Comparison of ENCODE assay signal across 10 cellular contexts in genomic region chr18:11751305-11752115, GRCh38.
DNase-seq lines count a peak whose midpoint lies in the region; ATAC-seq, FAIRE-seq and TF ChIP-seq lines count a peak whose summit lies in the region.
"Had no signal": no experiment of that assay in that cellular context is flagged by ENCODE, and none has a peak within 500 bp of the region (broad histone marks: within the 10 kb centered on the region; RNA-seq: fewer than 3 reads in every experiment).

No MANE protein-coding gene starts in this region.

- H3K4me2 ChIP-seq in neural cell (ENCODE audit: low read length): no peak overlapping the region
- H3K4me2 ChIP-seq: BLaER1, KMS-11 had no signal

- H3K9me2 ChIP-seq in neural cell (ENCODE audit: insufficient read depth, low read length): no peaks in the 10 kb centered on the region

- intact Hi-C loops in transverse colon (cut with DNase I; ENCODE audit: low total_unique reads): no loop called here

- no peaks in the 10 kb centered on the region for H3K36me3 Mint-ChIP-seq in activated T-cell treated with anti-CD3 and anti-CD28 coated beads, Interleukin-2, amount 50 U/mL, for 72 hours (ENCODE audit: insufficient read depth in 2 of 2)
- peaks cover 8% of the 10 kb centered on the region for H3K36me3 Mint-ChIP-seq in glutamatergic neuron (ENCODE audit: unreplicated experiment)

- no peak overlapping the region for H2AFZ ChIP-seq in neural cell (ENCODE audit: low read depth, low read length)

- TF ChIP-seq EP300 in neural cell (conservative IDR thresholded peaks at IDR 0.05; ENCODE audit: poor library complexity, severe bottlenecking) (no peak), transverse colon (IDR thresholded peaks at IDR 0.05; ENCODE audit: low read depth) (no peak)

- H3K9me3 Mint-ChIP-seq in activated T-cell treated with anti-CD3 and anti-CD28 coated beads, Interleukin-2, amount 50 U/mL, for 72 hours: no peaks in the 10 kb centered on the region
- H3K9me3 Mint-ChIP-seq in glutamatergic neuron (ENCODE audit: unreplicated experiment): peaks cover 11% of the 10 kb centered on the region

- 24 to 29% methylated on average over 5 to 51 of the region's 84 CpGs for WGBS in transverse colon (ENCODE audit: low coverage in 1 of 2), 2 donors

- H3K4me1 Mint-ChIP-seq in activated T-cell treated with anti-CD3 and anti-CD28 coated beads, Interleukin-2, amount 50 U/mL, for 72 hours (ENCODE audit: low read depth): peaks cover 11% of the 10 kb centered on the region
- H3K4me1 Mint-ChIP-seq in glutamatergic neuron (ENCODE audit: low read depth, unreplicated experiment): peaks cover 1% of the 10 kb centered on the region

- TF ChIP-seq RAD21 in neural cell (conservative IDR thresholded peaks at IDR 0.05): no peak

- H3K79me2 ChIP-seq in neural cell (replicated peaks; ENCODE audit: insufficient read depth, low read length): no peaks in the 10 kb centered on the region

- H3K27me3 Mint-ChIP-seq in activated T-cell treated with anti-CD3 and anti-CD28 coated beads, Interleukin-2, amount 50 U/mL, for 72 hours (ENCODE audit: low read depth): peaks cover 69% of the 10 kb centered on the region
- H3K27me3 Mint-ChIP-seq in glutamatergic neuron (ENCODE audit: unreplicated experiment): peaks cover 16% of the 10 kb centered on the region

- no peaks in the 10 kb centered on the region for H3F3A ChIP-seq in neural cell (ENCODE audit: insufficient read depth, low read length, poor library complexity, severe bottlenecking)

- H3K4me3 Mint-ChIP-seq in activated T-cell treated with anti-CD3 and anti-CD28 coated beads, Interleukin-2, amount 50 U/mL, for 72 hours: peak overlapping the region; percentile 81 to 82
- peak overlapping the region; percentile 91 for H3K4me3 Mint-ChIP-seq in glutamatergic neuron (ENCODE audit: unreplicated experiment)

- TF ChIP-seq CTCF in glutamatergic neuron (IDR thresholded peaks at IDR 0.05; ENCODE audit: partially characterized antibody, unreplicated experiment) (no peak), neural cell (IDR thresholded peaks at IDR 0.05; ENCODE audit: poor library complexity, severe bottlenecking) (no peak), transverse colon (IDR thresholded peaks at IDR 0.05) (no peak)

- TF ChIP-seq POLR2A in transverse colon (IDR thresholded peaks at IDR 0.05): no peak

- H3K27ac ChIP-seq in neural cell (ENCODE audit: low read length) (no peak overlapping the region), transverse colon (no peak overlapping the region)
- H3K27ac ChIP-seq: BLaER1, KMS-11 had no signal

- DNase-seq in activated T-cell treated with anti-CD3 and anti-CD28 coated beads, Interleukin-2, amount 50 U/mL, for 72 hours: no peak
- DNase-seq in activated T-cell treated with anti-CD3 and anti-CD28 coated beads for 4 hours (no peak), glutamatergic neuron (peak; percentile 66), urothelium cell line (ENCODE audit: low spot score) (no peak), middle frontal gyrus (ENCODE audit: extremely low spot score, low spot score) (no peak), Kasumi-1 (lab: John Stamatoyannopoulos, UW) (no peak), transverse colon (no peak)

- peaks cover 46% of the 10 kb centered on the region for H3K27me3 ChIP-seq in neural cell (ENCODE audit: insufficient read depth, low read depth, low read length)
- H3K27me3 ChIP-seq in transverse colon: peaks cover 45% of the 10 kb centered on the region
- H3K27me3 ChIP-seq: BLaER1 had no signal

- peaks cover 0 to 12% (median 6%) of the 10 kb centered on the region in 4 donors for H3K4me1 ChIP-seq in transverse colon

- H3K9me3 ChIP-seq in neural cell (ENCODE audit: low read length): no peaks in the 10 kb centered on the region
- H3K9me3 ChIP-seq in transverse colon: no peaks in the 10 kb centered on the region

- H3K27ac Mint-ChIP-seq in activated T-cell treated with anti-CD3 and anti-CD28 coated beads, Interleukin-2, amount 50 U/mL, for 72 hours: no peak overlapping the region
- peak overlapping the region; percentile 77 for H3K27ac Mint-ChIP-seq in glutamatergic neuron (ENCODE audit: unreplicated experiment)

- H3K9ac ChIP-seq in neural cell (ENCODE audit: low read length): peak overlapping the region; percentile 13
- H3K9ac ChIP-seq: BLaER1, KMS-11 had no signal

- peak overlapping the region; percentile 60 for H3K4me3 ChIP-seq in neural cell (ENCODE audit: low read length)
- H3K4me3 ChIP-seq in transverse colon: peak overlapping the region in 2 of 4 donors; percentile 19 to 41
- H3K4me3 ChIP-seq: BLaER1 had no signal

- ATAC-seq in activated T-cell treated with anti-CD3 and anti-CD28 coated beads, Interleukin-2, amount 50 U/mL, for 72 hours (replicated peaks in 1 of 2): no peak

- in situ Hi-C loops in transverse colon (cut with MboI; ENCODE audit: low pct_ligation_motif_present in 1 of 4, low pct_unique_long_range_greater_than_20kb in 1 of 4, low sequenced_read_pairs in 3 of 4): no loop called here

- no peaks in the 10 kb centered on the region for H4K20me1 ChIP-seq in neural cell (ENCODE audit: insufficient read depth)
- H4K20me1 ChIP-seq: BLaER1 had no signal

- peak; percentile 13 for FAIRE-seq in urothelium cell line (lab: Jason Lieb, UNC)

- no peaks in the 10 kb centered on the region for H3K36me3 ChIP-seq in neural cell (ENCODE audit: insufficient read depth, low read length)
- no peaks in the 10 kb centered on the region for H3K36me3 ChIP-seq in transverse colon
- H3K36me3 ChIP-seq: BLaER1 had no signal

TF ChIP-seq in neural cell, 6 proteins besides CTCF, POLR2A, EP300 and RAD21:
- TF ChIP-seq TAF1 (IDR thresholded peaks at IDR 0.05; ENCODE audit: low read depth): no peak
- no peak for TF ChIP-seq MXI1 (conservative IDR thresholded peaks at IDR 0.05; ENCODE audit: poor library complexity, severe bottlenecking)
- no peak for TF ChIP-seq EZH2 (IDR thresholded peaks at IDR 0.05; ENCODE audit: borderline replicate concordance, insufficient read depth, low read length, poor library complexity, severe bottlenecking)
- no peak for TF ChIP-seq SMC3 (conservative IDR thresholded peaks at IDR 0.05; ENCODE audit: poor library complexity)
- TF ChIP-seq POLR2AphosphoS5 (IDR thresholded peaks at IDR 0.05): no peak
